ENCODE assay signal across 2 cellular contexts in genomic region chr3:139197251-139197650, GRCh38.
"Had no signal": no experiment of that assay in that cellular context is flagged by ENCODE, and none has a peak within 500 bp of the region (broad histone marks: within the 10 kb centered on the region; RNA-seq: fewer than 3 reads in every experiment).

No MANE protein-coding gene starts in this region.

- DNase-seq: GF-D8 had no signal

- H3K4me3 ChIP-seq: GM12878 had no signal

- ATAC-seq: GM12878 had no signal
